26 cellular contexts compared by ENCODE assay signal in genomic region chr10:31087855-31088254, GRCh38. TPM values are rescaled to one million over a fixed set of nuclear protein-coding genes. Genes with fewer than 3 reads are reported as not detected.
DNase-seq lines count a peak whose midpoint lies in the region; ATAC-seq, FAIRE-seq and TF ChIP-seq lines count a peak whose summit lies in the region.
"Had no signal": no experiment of that assay in that cellular context is flagged by ENCODE, and none has a peak within 500 bp of the region (broad histone marks: within the 10 kb centered on the region; RNA-seq: fewer than 3 reads in every experiment).

No MANE protein-coding gene starts in this region.

- H2AK5ac ChIP-seq in neuronal stem cell (ENCODE audit: low read depth, low read length) = no peak overlapping the region

- no peak for TF ChIP-seq CTCF in bronchial epithelial cell (IDR thresholded peaks at IDR 0.05; ENCODE audit: insufficient read depth, low read length, severe bottlenecking)
- TF ChIP-seq CTCF in PC-9 (conservative IDR thresholded peaks at IDR 0.05) = no peak

- no peaks in the 10 kb centered on the region for H3K9me3 ChIP-seq in neuronal stem cell (replicated peaks in 1 of 2; ENCODE audit: control insufficient read depth in 2 of 2, insufficient read depth in 1 of 2, low read depth in 1 of 2, low read length in 2 of 2)
- no peaks in the 10 kb centered on the region for H3K9me3 ChIP-seq in PC-9 (ENCODE audit: insufficient read depth, low read depth)
- H3K9me3 ChIP-seq: BLaER1, SJCRH30 had no signal

- no peaks in the 10 kb centered on the region for H3K27me3 Mint-ChIP-seq in activated CD4-positive, alpha-beta T cell treated with anti-CD3 and anti-CD28 coated beads, Interleukin-2, amount 10 ng/mL, durations not matched to agents 24 days and 14 days
- H3K27me3 Mint-ChIP-seq in activated CD4-positive, alpha-beta T cell treated with anti-CD3 and anti-CD28 coated beads for 36 hours = no peaks in the 10 kb centered on the region

- H3K4ac ChIP-seq in neuronal stem cell (ENCODE audit: low read length) = no peak overlapping the region

- no peak overlapping the region for H3K14ac ChIP-seq in neuronal stem cell (ENCODE audit: low read length)

- H2BK12ac ChIP-seq in neuronal stem cell (ENCODE audit: low read length) = no peak overlapping the region

- no peaks in the 10 kb centered on the region for H3K79me2 ChIP-seq in PC-9 (ENCODE audit: low read depth)

- POLR2A ChIA-PET in activated CD4-positive, alpha-beta T cell treated with anti-CD3 and anti-CD28 coated beads for 36 hours (lab: Charles Lee) = no interaction called here
- POLR2A ChIA-PET in PC-9 (lab: Charles Lee; ENCODE audit: unreplicated experiment) = no interaction called here

- peak overlapping the region; percentile 43 for H3K4me2 ChIP-seq in neuronal stem cell (ENCODE audit: insufficient read depth, low read length, poor library complexity, severe bottlenecking)
- H3K4me2 ChIP-seq in PC-9 = no peak overlapping the region
- H3K4me2 ChIP-seq: BLaER1, GM23338 had no signal

- H3K27ac Mint-ChIP-seq in activated CD4-positive, alpha-beta T cell treated with anti-CD3 and anti-CD28 coated beads, Interleukin-2, amount 10 ng/mL, durations not matched to agents 24 days and 14 days = peak overlapping the region; percentile 29
- no peak overlapping the region for H3K27ac Mint-ChIP-seq in activated CD4-positive, alpha-beta T cell treated with anti-CD3 and anti-CD28 coated beads for 36 hours
- H3K27ac Mint-ChIP-seq: CD4-positive, CD25-positive, alpha-beta regulatory T cell; GM23338 had no signal

- no peaks in the 10 kb centered on the region for H3K36me3 Mint-ChIP-seq in activated CD4-positive, alpha-beta T cell treated with anti-CD3 and anti-CD28 coated beads, Interleukin-2, amount 10 ng/mL, durations not matched to agents 24 days and 14 days (ENCODE audit: low read depth)
- H3K36me3 Mint-ChIP-seq in activated CD4-positive, alpha-beta T cell treated with anti-CD3 and anti-CD28 coated beads for 36 hours (ENCODE audit: low read depth) = no peaks in the 10 kb centered on the region
- H3K36me3 Mint-ChIP-seq: CD4-positive, CD25-positive, alpha-beta regulatory T cell had no signal

- H2BK15ac ChIP-seq in neuronal stem cell (ENCODE audit: low read length) = no peak overlapping the region

- DNase-seq in activated CD4-positive, alpha-beta T cell treated with anti-CD3 and anti-CD28 coated beads, Interleukin-2, amount 10 ng/mL, durations not matched to agents 24 days and 14 days = no peak
- no peak for DNase-seq in activated CD4-positive, alpha-beta T cell treated with anti-CD3 and anti-CD28 coated beads for 36 hours
- no peak for DNase-seq in bronchial epithelial cell (ENCODE audit: low read depth)
- no peak for DNase-seq in neuronal stem cell (ENCODE audit: low spot score)
- DNase-seq in PC-9 = no peak
- DNase-seq in cardiac septum (ENCODE audit: low spot score) = no peak
- no peak for DNase-seq in pons (ENCODE audit: low spot score)
- DNase-seq: CD4-positive, CD25-positive, alpha-beta regulatory T cell; DMS53; EL; GDM1; HCEC 1CT; Karpas-422; NCI-H1105 treated with DMSO at 0.1 percent for 48 hours; NCI-H146; NCI-H1930; NCI-H2107; NCI-H748 treated with DMSO at 0.1 percent for 48 hours; NK-92 treated with Interleukin-12 subunit alpha and Interleukin-12 subunit beta, amount 100 ng/mL, for 24 hours; PC-3; SJCRH30 had no signal

- ATAC-seq in activated CD4-positive, alpha-beta T cell treated with anti-CD3 and anti-CD28 coated beads for 36 hours = no peak
- ATAC-seq: GM12878, PC-3, Right ventricle myocardium inferior, SK-N-SH treated with all-trans-retinoic acid at 6 μM for 48 hours had no signal

- H3F3A ChIP-seq in PC-9 (ENCODE audit: insufficient read depth, low read depth) = no peaks in the 10 kb centered on the region

- no peak overlapping the region for H2BK120ac ChIP-seq in neuronal stem cell (ENCODE audit: low read depth, low read length)

- H4K20me1 ChIP-seq in PC-9 (ENCODE audit: insufficient read depth) = no peaks in the 10 kb centered on the region
- H4K20me1 ChIP-seq: BLaER1 had no signal

- peak overlapping the region; percentile 50 for H3K18ac ChIP-seq in neuronal stem cell (ENCODE audit: low read length)

- H3K4me3 Mint-ChIP-seq in activated CD4-positive, alpha-beta T cell treated with anti-CD3 and anti-CD28 coated beads, Interleukin-2, amount 10 ng/mL, durations not matched to agents 24 days and 14 days = no peak overlapping the region
- H3K4me3 Mint-ChIP-seq in activated CD4-positive, alpha-beta T cell treated with anti-CD3 and anti-CD28 coated beads for 36 hours = no peak overlapping the region
- H3K4me3 Mint-ChIP-seq: CD4-positive, CD25-positive, alpha-beta regulatory T cell; GM23338 had no signal

- intact Hi-C loops in activated CD4-positive, alpha-beta T cell treated with anti-CD3 and anti-CD28 coated beads, Interleukin-2, amount 10 ng/mL, durations not matched to agents 24 days and 14 days (cut with micrococcal nuclease) = loop anchor here (10.0 kb wide), 2 partner anchors 47 to 137 kb away; no protein-coding TSS in a partner anchor
- intact Hi-C loops in activated CD4-positive, alpha-beta T cell treated with anti-CD3 and anti-CD28 coated beads for 36 hours (cut with DNase I, micrococcal nuclease) = loop anchor here in 1 of 2 experiments (10.0 kb wide), 1 partner anchor 407 kb away; no protein-coding TSS in a partner anchor
- intact Hi-C loops in PC-9 (cut with micrococcal nuclease; ENCODE audit: unreplicated experiment) = loop anchor here (10.0 kb wide), 1 partner anchor 303 kb away; no protein-coding TSS in a partner anchor
- intact Hi-C loops in cardiac septum (cut with DNase I) = no loop called here

- H3K4me3 ChIP-seq in bronchial epithelial cell (ENCODE audit: low read depth, low read length) = no peak overlapping the region
- no peak overlapping the region for H3K4me3 ChIP-seq in neuronal stem cell (ENCODE audit: low read length in 2 of 2)
- no peak overlapping the region for H3K4me3 ChIP-seq in PC-9
- H3K4me3 ChIP-seq: BLaER1, GM12878, GM23338, SJCRH30 had no signal

- no peak overlapping the region for H4K91ac ChIP-seq in neuronal stem cell (ENCODE audit: low read depth, low read length, poor library complexity)

- H3K9me3 Mint-ChIP-seq in activated CD4-positive, alpha-beta T cell treated with anti-CD3 and anti-CD28 coated beads, Interleukin-2, amount 10 ng/mL, durations not matched to agents 24 days and 14 days = no peaks in the 10 kb centered on the region
- H3K9me3 Mint-ChIP-seq in activated CD4-positive, alpha-beta T cell treated with anti-CD3 and anti-CD28 coated beads for 36 hours (ENCODE audit: low read depth) = no peaks in the 10 kb centered on the region
- H3K9me3 Mint-ChIP-seq: CD4-positive, CD25-positive, alpha-beta regulatory T cell; GM23338 had no signal

- no peaks in the 10 kb centered on the region for H3K79me1 ChIP-seq in neuronal stem cell (ENCODE audit: low read depth, low read length)

- H3K23ac ChIP-seq in neuronal stem cell (ENCODE audit: low read depth, low read length, poor library complexity) = no peak overlapping the region

- CTCF ChIA-PET in activated CD4-positive, alpha-beta T cell treated with anti-CD3 and anti-CD28 coated beads for 36 hours (lab: Charles Lee) = interaction anchor here (0.7 kb wide), 1 partner anchor 60 kb away, joined by 3 read pairs; no protein-coding TSS in a partner anchor
- CTCF ChIA-PET in PC-9 (lab: Charles Lee) = interaction anchor here (0.6 kb wide), 1 partner anchor 284 kb away, joined by 5 read pairs; no protein-coding TSS in a partner anchor

- H4K8ac ChIP-seq in neuronal stem cell (ENCODE audit: low read depth, low read length) = no peak overlapping the region

- H3K36me3 ChIP-seq in bronchial epithelial cell (ENCODE audit: control insufficient read depth, insufficient read depth, low read length) (no peaks in the 10 kb centered on the region), neuronal stem cell (replicated peaks in 1 of 2; ENCODE audit: control insufficient read depth in 2 of 2, insufficient read depth in 2 of 2, low read length in 2 of 2) (no peaks in the 10 kb centered on the region), PC-9 (ENCODE audit: low read depth) (no peaks in the 10 kb centered on the region)
- H3K36me3 ChIP-seq: BLaER1, SJCRH30 had no signal

- FAIRE-seq in bronchial epithelial cell (lab: Jason Lieb, UNC) = peak; percentile 13
- FAIRE-seq: GM12878 had no signal

- H2BK5ac ChIP-seq in neuronal stem cell (ENCODE audit: low read length) = no peak overlapping the region

- H3K27ac ChIP-seq in neuronal stem cell (replicated peaks; ENCODE audit: low read length) (peak overlapping the region; percentile 68), PC-9 (no peak overlapping the region)
- H3K27ac ChIP-seq: BLaER1, SJCRH30 had no signal

- no CpG with 5 or more reads among the region's 1 CpG for WGBS in neuronal stem cell (ENCODE audit: extremely low coverage in 2 of 2, insufficient read length in 2 of 2, insufficient replicate concordance in 1 of 2), 2 donors

- no TSS peak for BruUV-seq in PC-9 (replicated peaks; lab: Mats Ljungman, UMichigan)

- H3K9me2 ChIP-seq in PC-9 (ENCODE audit: insufficient read depth) = no peaks in the 10 kb centered on the region

- no peak overlapping the region for H3K9ac ChIP-seq in neuronal stem cell (ENCODE audit: low read depth, low read length, poor library complexity)
- H3K9ac ChIP-seq: BLaER1 had no signal

- H2AFZ ChIP-seq in neuronal stem cell (ENCODE audit: low read length) (peak overlapping the region; percentile 19), PC-9 (no peak overlapping the region)
- H2AFZ ChIP-seq: GM23338 had no signal

- peaks cover 25% of the 10 kb centered on the region for H3K4me1 Mint-ChIP-seq in activated CD4-positive, alpha-beta T cell treated with anti-CD3 and anti-CD28 coated beads, Interleukin-2, amount 10 ng/mL, durations not matched to agents 24 days and 14 days
- H3K4me1 Mint-ChIP-seq in activated CD4-positive, alpha-beta T cell treated with anti-CD3 and anti-CD28 coated beads for 36 hours = peaks cover 10% of the 10 kb centered on the region
- H3K4me1 Mint-ChIP-seq: GM23338 had no signal

- H3K4me1 ChIP-seq in neuronal stem cell (ENCODE audit: control insufficient read depth in 2 of 2, insufficient read depth in 1 of 2, low read depth in 1 of 2, low read length in 2 of 2) = peaks cover 0 to 8% of the 10 kb centered on the region in 2 donors
- H3K4me1 ChIP-seq in PC-9 (replicated peaks; ENCODE audit: insufficient read depth) = no peaks in the 10 kb centered on the region
- H3K4me1 ChIP-seq: SJCRH30 had no signal

- H3K27me3 ChIP-seq in bronchial epithelial cell (ENCODE audit: control insufficient read depth, insufficient read depth, low read length) (no peaks in the 10 kb centered on the region), neuronal stem cell (ENCODE audit: control insufficient read depth in 3 of 3, insufficient read depth in 3 of 3, low read depth in 1 of 3, low read length in 3 of 3) (no peaks in the 10 kb centered on the region), PC-9 (ENCODE audit: insufficient read depth, low read depth) (no peaks in the 10 kb centered on the region)
- H3K27me3 ChIP-seq: BLaER1, SJCRH30 had no signal

RNA-seq across cellular contexts. Expression of gene ZNF438, which starts 56.2 kb away (rescaled TPM):
- total RNA-seq in activated CD4-positive, alpha-beta T cell treated with anti-CD3 and anti-CD28 coated beads, Interleukin-2, amount 10 ng/mL, durations not matched to agents 24 days and 14 days = 2.4 and 3.2 TPM in 2 replicates
- 1 to 10 TPM; 3.1 to 3.7 TPM for total RNA-seq in activated CD4-positive, alpha-beta T cell treated with anti-CD3 and anti-CD28 coated beads for 36 hours
- 0.79 and 1.7 TPM in 2 replicates for total RNA-seq in bronchial epithelial cell
- 5.4 TPM for polyA plus RNA-seq in neuronal stem cell (2013, experiment 1 of 2)
- 5.6 TPM for polyA plus RNA-seq in neuronal stem cell (2013, experiment 2 of 2)
- total RNA-seq in PC-9 (2021) = 4.6 and 4.7 TPM in 2 replicates
- 12.5 TPM for total RNA-seq in cardiac septum
